Comparison of ENCODE assay signal across 13 cellular contexts in the genomic region with DNA sequence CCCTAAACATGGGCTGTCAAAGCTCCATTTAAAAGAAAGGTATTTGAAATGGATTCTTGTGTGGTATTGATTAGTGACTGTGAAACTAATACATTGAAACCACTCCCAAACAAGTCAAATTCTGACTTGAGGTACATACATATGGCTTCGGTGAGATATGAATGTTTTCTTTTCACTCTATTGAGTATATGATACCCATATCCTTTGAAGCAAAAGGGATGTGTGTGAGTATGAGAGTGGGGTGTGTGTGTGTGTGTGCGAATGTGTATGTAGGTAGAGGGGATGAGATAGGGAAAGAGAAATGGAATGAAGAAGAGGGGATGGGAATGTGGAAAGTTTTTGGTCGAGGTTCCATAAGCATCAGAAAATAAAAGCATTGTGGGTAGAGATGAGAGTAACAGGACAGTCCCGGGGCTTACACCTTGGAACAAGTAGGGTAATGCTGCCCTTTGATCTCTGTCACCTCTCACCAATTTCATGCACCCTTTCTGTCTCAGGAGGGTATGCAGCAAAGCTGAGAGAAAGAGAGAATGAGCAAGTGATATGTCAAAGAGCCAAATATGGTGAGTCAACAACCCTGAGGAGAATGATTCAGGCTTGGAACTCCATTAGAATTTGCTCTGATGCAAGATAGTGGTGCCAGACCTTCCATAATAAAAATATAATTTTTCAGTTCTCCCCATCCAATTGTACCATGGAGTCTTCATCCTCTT.
DNase-seq lines count a peak whose midpoint lies in the region; ATAC-seq and TF ChIP-seq lines count a peak whose summit lies in the region.
"Had no signal": no experiment of that assay in that cellular context is flagged by ENCODE, and none has a peak within 500 bp of the region (broad histone marks: within the 10 kb centered on the region; RNA-seq: fewer than 3 reads in every experiment).

No MANE protein-coding gene starts in this region.

- H3K36me3 Mint-ChIP-seq in activated CD4-positive, alpha-beta T cell treated with anti-CD3 and anti-CD28 coated beads, Interleukin-2, amount 10 ng/mL, durations not matched to agents 24 days and 14 days (ENCODE audit: low read depth): no peaks in the 10 kb centered on the region
- peaks cover 2% of the 10 kb centered on the region for H3K36me3 Mint-ChIP-seq in T-helper 17 cell (ENCODE audit: low read depth)

- ATAC-seq in right lobe of liver: no peak
- ATAC-seq in T-helper 17 cell: no peak

- H3K9me3 ChIP-seq in OCI-LY3 (ENCODE audit: insufficient read depth, low read length) (no peaks in the 10 kb centered on the region), right lobe of liver (no peaks in the 10 kb centered on the region), T-helper 17 cell (ENCODE audit: control insufficient read depth, low read length, poor library complexity, severe bottlenecking) (no peaks in the 10 kb centered on the region)

- no peak for TF ChIP-seq POLR2A in right lobe of liver (IDR thresholded peaks at IDR 0.05)

- no peaks in the 10 kb centered on the region for H3K79me2 ChIP-seq in OCI-LY3 (ENCODE audit: low read length)

- intact Hi-C loops in activated CD4-positive, alpha-beta T cell treated with anti-CD3 and anti-CD28 coated beads, Interleukin-2, amount 10 ng/mL, durations not matched to agents 24 days and 14 days (cut with micrococcal nuclease): no loop called here
- intact Hi-C loops in right lobe of liver (cut with DNase I): no loop called here

- H2AFZ ChIP-seq in OCI-LY3 (ENCODE audit: low read depth, low read length): peak overlapping the region; percentile 71; the same call in 1 of the 2 replicates

- H3K27ac Mint-ChIP-seq in activated CD4-positive, alpha-beta T cell treated with anti-CD3 and anti-CD28 coated beads, Interleukin-2, amount 10 ng/mL, durations not matched to agents 24 days and 14 days: no peak overlapping the region
- no peak overlapping the region for H3K27ac Mint-ChIP-seq in T-helper 17 cell
- H3K27ac Mint-ChIP-seq: activated T-helper 2 cell treated with anti-CD3 and anti-CD28 coated beads, Interferon-gamma antibody, Interleukin-2, Interleukin-4, amounts not matched to agents 10 μg/mL and 5 μg/mL and 100 μg/mL, durations not matched to agents 14 hours and 24 hours and 36 hours; memory B cell had no signal

- 71% methylated on average over 4 of the region's 4 CpGs for WGBS in right lobe of liver (ENCODE audit: insufficient coverage, low coverage, low lambda C conversion rate, missing lambda C conversion rate)

- TF ChIP-seq CTCF in OCI-LY3 (IDR thresholded peaks at IDR 0.05; ENCODE audit: low read depth, low read length) (no peak), epithelial cell of esophagus (IDR thresholded peaks at IDR 0.05; ENCODE audit: insufficient read depth, low read depth, low read length, missing control alignments) (no peak), right lobe of liver (IDR thresholded peaks at IDR 0.05) (no peak)

- H3K36me3 ChIP-seq in OCI-LY3 (replicated peaks; ENCODE audit: low read depth, low read length): no peaks in the 10 kb centered on the region
- no peaks in the 10 kb centered on the region for H3K36me3 ChIP-seq in right lobe of liver

- H3K4me3 ChIP-seq in OCI-LY3 (ENCODE audit: low read length): peak overlapping the region; percentile 35; the same call in 1 of the 2 replicates
- H3K4me3 ChIP-seq in epithelial cell of esophagus (ENCODE audit: low read length): no peak overlapping the region
- H3K4me3 ChIP-seq in right lobe of liver: no peak overlapping the region
- H3K4me3 ChIP-seq: skin epidermis had no signal

- peak; percentile 6 for DNase-seq in activated CD4-positive, alpha-beta T cell treated with anti-CD3 and anti-CD28 coated beads for 48 hours
- DNase-seq in activated CD4-positive, alpha-beta T cell treated with anti-CD3 and anti-CD28 coated beads, Interleukin-2, amount 10 ng/mL, durations not matched to agents 24 days and 14 days: no peak
- peak; percentile 86 for DNase-seq in epithelial cell of esophagus (ENCODE audit: low read depth)
- DNase-seq in non-pigmented ciliary epithelial cell (ENCODE audit: low read depth): peak; percentile 57
- DNase-seq in NCI-H446 (lab: John Stamatoyannopoulos, UW): no peak
- no peak for DNase-seq in right lobe of liver
- no peak for DNase-seq in T-helper 17 cell
- DNase-seq: AML-193, NCI-H69 had no signal

- no peaks in the 10 kb centered on the region for H3K9me3 Mint-ChIP-seq in activated CD4-positive, alpha-beta T cell treated with anti-CD3 and anti-CD28 coated beads, Interleukin-2, amount 10 ng/mL, durations not matched to agents 24 days and 14 days
- H3K9me3 Mint-ChIP-seq: activated T-helper 2 cell treated with anti-CD3 and anti-CD28 coated beads, Interferon-gamma antibody, Interleukin-2, Interleukin-4, amounts not matched to agents 10 μg/mL and 5 μg/mL and 100 μg/mL, durations not matched to agents 14 hours and 24 hours and 36 hours had no signal

- no peak overlapping the region for H3K4me3 Mint-ChIP-seq in activated CD4-positive, alpha-beta T cell treated with anti-CD3 and anti-CD28 coated beads, Interleukin-2, amount 10 ng/mL, durations not matched to agents 24 days and 14 days
- no peak overlapping the region for H3K4me3 Mint-ChIP-seq in T-helper 17 cell
- H3K4me3 Mint-ChIP-seq: memory B cell had no signal

- peaks cover 25% of the 10 kb centered on the region for H3K27me3 ChIP-seq in OCI-LY3 (ENCODE audit: low read depth, low read length)
- no peaks in the 10 kb centered on the region for H3K27me3 ChIP-seq in right lobe of liver

- peaks cover 16% of the 10 kb centered on the region for H3K27me3 Mint-ChIP-seq in activated CD4-positive, alpha-beta T cell treated with anti-CD3 and anti-CD28 coated beads, Interleukin-2, amount 10 ng/mL, durations not matched to agents 24 days and 14 days
- H3K27me3 Mint-ChIP-seq in T-helper 17 cell: peaks cover 19% of the 10 kb centered on the region

- peak overlapping the region; percentile 55 for H3K4me2 ChIP-seq in OCI-LY3 (ENCODE audit: low read length)

- H3K4me1 ChIP-seq in OCI-LY3 (ENCODE audit: low read length): peaks cover 26% of the 10 kb centered on the region
- no peaks in the 10 kb centered on the region for H3K4me1 ChIP-seq in right lobe of liver

- no peaks in the 10 kb centered on the region for H4K20me1 ChIP-seq in OCI-LY3 (ENCODE audit: insufficient read depth, low read length)

- no peak overlapping the region for H3K9ac ChIP-seq in OCI-LY3 (ENCODE audit: low read length)

- H3K4me1 Mint-ChIP-seq in activated CD4-positive, alpha-beta T cell treated with anti-CD3 and anti-CD28 coated beads, Interleukin-2, amount 10 ng/mL, durations not matched to agents 24 days and 14 days: peaks cover 3% of the 10 kb centered on the region
- peaks cover 4% of the 10 kb centered on the region for H3K4me1 Mint-ChIP-seq in T-helper 17 cell

- no peak overlapping the region for H3K27ac ChIP-seq in OCI-LY3 (ENCODE audit: low read length)
- no peak overlapping the region for H3K27ac ChIP-seq in right lobe of liver
- H3K27ac ChIP-seq: skin epidermis had no signal

Comparison
In these comparisons a context has a peak if more than half of its experiments do, and no peak if none do; other contexts are left out.
1. DNase-seq: peak in activated CD4-positive, alpha-beta T cell treated with anti-CD3 and anti-CD28 coated beads for 48 hours (single experiment), epithelial cell of esophagus (single experiment) and non-pigmented ciliary epithelial cell (single experiment); none in activated CD4-positive, alpha-beta T cell treated with anti-CD3 and anti-CD28 coated beads, Interleukin-2, amount 10 ng/mL, durations not matched to agents 24 days and 14 days (single experiment), NCI-H446 (0 of 2), right lobe of liver (0 of 3) and T-helper 17 cell (0 of 3).